Comparison of ENCODE assay signal across 23 cellular contexts in genomic region chr7:96870934-96871333, GRCh38.
DNase-seq lines count a peak whose midpoint lies in the region; ATAC-seq, FAIRE-seq and TF ChIP-seq lines count a peak whose summit lies in the region.
"Had no signal": no experiment of that assay in that cellular context is flagged by ENCODE, and none has a peak within 500 bp of the region (broad histone marks: within the 10 kb centered on the region; RNA-seq: fewer than 3 reads in every experiment).

No MANE protein-coding gene starts in this region.

- CTCF ChIA-PET in HepG2 (lab: Yijun Ruan, JAX; ENCODE audit: low intra/inter-chr PET ratio, low total read pairs), result no interaction called here
- CTCF ChIA-PET in mammary epithelial cell (lab: Charles Lee; ENCODE audit: low non-redundant PET), result no interaction called here

- H4K20me1 ChIP-seq in HepG2 (ENCODE audit: insufficient read depth, low read length), result no peaks in the 10 kb centered on the region
- H4K20me1 ChIP-seq in mammary epithelial cell (ENCODE audit: insufficient read depth, low read length), result no peaks in the 10 kb centered on the region
- no peaks in the 10 kb centered on the region for H4K20me1 ChIP-seq in smooth muscle cell (ENCODE audit: low read depth)

- H3K4me2 ChIP-seq in HepG2 (ENCODE audit: low read depth, low read length), result no peak overlapping the region
- peak overlapping the region; percentile 32 for H3K4me2 ChIP-seq in mammary epithelial cell (ENCODE audit: insufficient read depth, low read depth, low read length)
- peak overlapping the region; percentile 51 for H3K4me2 ChIP-seq in smooth muscle cell

- intact Hi-C loops in HepG2 (cut with micrococcal nuclease; ENCODE audit: unreplicated experiment), result no loop called here
- intact Hi-C loops in right lobe of liver (cut with DNase I), result no loop called here
- intact Hi-C loops in mammary epithelial cell (cut with micrococcal nuclease), result loop anchor here (5.0 to 10.0 kb wide), 4 partner anchors 274 to 956 kb away; partner anchors contain the start of gene SLC25A13

- H3K4me1 ChIP-seq in HepG2 (ENCODE audit: insufficient read depth, low read length) (no peaks in the 10 kb centered on the region), right lobe of liver (no peaks in the 10 kb centered on the region), mammary epithelial cell (ENCODE audit: insufficient read depth, low read length) (peaks cover 19% of the 10 kb centered on the region), smooth muscle cell (ENCODE audit: low read depth) (no peaks in the 10 kb centered on the region), suprapubic skin (no peaks in the 10 kb centered on the region)

- no TSS peak for BruUV-seq in HepG2 (replicated peaks; lab: Mats Ljungman, UMichigan)
- no TSS peak for BruUV-seq in mammary epithelial cell (replicated peaks; lab: Mats Ljungman, UMichigan)

- TF ChIP-seq CTCF in HepG2 (CRISPR knock-in tag; IDR thresholded peaks at IDR 0.05), result no peak
- TF ChIP-seq CTCF in right lobe of liver (IDR thresholded peaks at IDR 0.05), result no peak
- no peak for TF ChIP-seq CTCF in mammary epithelial cell (conservative IDR thresholded peaks at IDR 0.05 in 1 of 2, IDR thresholded peaks at IDR 0.05 in 1 of 2; ENCODE audit: extremely low read depth in 1 of 2, insufficient read depth in 1 of 2, low read depth in 1 of 2, low read length in 2 of 2)
- no peak for TF ChIP-seq CTCF in smooth muscle cell (IDR thresholded peaks at IDR 0.05; ENCODE audit: borderline replicate concordance, insufficient read depth, poor library complexity, severe bottlenecking)
- TF ChIP-seq CTCF in suprapubic skin (IDR thresholded peaks at IDR 0.05), result no peak

- POLR2A ChIA-PET in HepG2 (lab: Yijun Ruan, JAX), result interaction anchor here (1.4 kb wide), 1 partner anchor 39 kb away, joined by 3 read pairs; no protein-coding TSS in a partner anchor

- H3K27me3 ChIP-seq in HepG2 (ENCODE audit: control insufficient read depth in 1 of 2, insufficient read depth in 2 of 2, low read length in 2 of 2), result no peaks in the 10 kb centered on the region
- H3K27me3 ChIP-seq in right lobe of liver, result no peaks in the 10 kb centered on the region
- H3K27me3 ChIP-seq in mammary epithelial cell (ENCODE audit: insufficient read depth, low read length), result no peaks in the 10 kb centered on the region
- no peaks in the 10 kb centered on the region for H3K27me3 ChIP-seq in smooth muscle cell (ENCODE audit: low read depth)
- no peaks in the 10 kb centered on the region for H3K27me3 ChIP-seq in suprapubic skin

- no peak for TF ChIP-seq RAD21 in HepG2 (CRISPR knock-in tag; IDR thresholded peaks at IDR 0.05)

- in situ Hi-C loops in HepG2 (cut with HindIII; ENCODE audit: extremely low pct_ligation_motif_present, low pct_unique_long_range_greater_than_20kb) (no loop called here), mammary epithelial cell (cut with MboI; ENCODE audit: low sequenced_read_pairs in 2 of 2) (no loop called here)

- H2AFZ ChIP-seq in HepG2 (ENCODE audit: low read length) (no peak overlapping the region), mammary epithelial cell (ENCODE audit: low read depth, low read length) (peak overlapping the region; percentile 41), smooth muscle cell (ENCODE audit: low read depth) (peak overlapping the region; percentile 41)

- ATAC-seq in HepG2, result no peak
- ATAC-seq in right lobe of liver, result no peak
- ATAC-seq in GM19023 (IDR thresholded peaks at IDR 0.05; ENCODE audit: unreplicated experiment), result no peak
- ATAC-seq: SK-N-SH treated with all-trans-retinoic acid at 6 μM for 48 hours, T-cell had no signal

- dilution Hi-C loops in mammary epithelial cell (cut with HindIII; ENCODE audit: low sequenced_read_pairs), result no loop called here

- H3K9ac ChIP-seq in HepG2 (ENCODE audit: insufficient read depth, low read depth, low read length) (no peak overlapping the region), mammary epithelial cell (ENCODE audit: insufficient read depth, low read length) (no peak overlapping the region), smooth muscle cell (ENCODE audit: low read depth) (no peak overlapping the region)

- no peak overlapping the region for H3K4me3 ChIP-seq in HepG2 (replicated peaks in 1 of 3; ENCODE audit: insufficient read depth in 1 of 3, low read depth in 2 of 3, low read length in 3 of 3)
- no peak overlapping the region for H3K4me3 ChIP-seq in right lobe of liver
- no peak overlapping the region for H3K4me3 ChIP-seq in mammary epithelial cell (replicated peaks in 1 of 3; ENCODE audit: insufficient read depth in 1 of 3, low read depth in 2 of 3, low read length in 3 of 3)
- H3K4me3 ChIP-seq in smooth muscle cell, result no peak overlapping the region
- H3K4me3 ChIP-seq in suprapubic skin, result no peak overlapping the region

- H3K9me3 ChIP-seq in HepG2 (ENCODE audit: low read length), result no peaks in the 10 kb centered on the region
- H3K9me3 ChIP-seq in right lobe of liver, result no peaks in the 10 kb centered on the region
- no peaks in the 10 kb centered on the region for H3K9me3 ChIP-seq in mammary epithelial cell (replicated peaks; ENCODE audit: insufficient read depth, low read length)
- no peaks in the 10 kb centered on the region for H3K9me3 ChIP-seq in smooth muscle cell (replicated peaks; ENCODE audit: low read depth)
- H3K9me3 ChIP-seq in suprapubic skin, result no peaks in the 10 kb centered on the region

- TF ChIP-seq EP300 in HepG2 (IDR thresholded peaks at IDR 0.05; ENCODE audit: low read depth in 2 of 2, low read length in 2 of 2), result no peak
- no peak for TF ChIP-seq EP300 in HepG2 (CRISPR knock-in tag; IDR thresholded peaks at IDR 0.05; ENCODE audit: borderline replicate concordance)
- no peak for TF ChIP-seq EP300 in suprapubic skin (IDR thresholded peaks at IDR 0.05)

- no peaks in the 10 kb centered on the region for H3F3A ChIP-seq in smooth muscle cell (ENCODE audit: low read depth)

- DNase-seq in HepG2 (ENCODE audit: low spot score), result no peak
- DNase-seq in right lobe of liver, result no peak
- DNase-seq in NCI-H146 treated with DMSO at 0.1 percent for 48 hours (lab: John Stamatoyannopoulos, UW; ENCODE audit: unreplicated experiment), result peak; percentile 58
- DNase-seq in mammary epithelial cell, result peak; percentile 52
- no peak for DNase-seq in smooth muscle cell (lab: John Stamatoyannopoulos, UW; ENCODE audit: unreplicated experiment)
- DNase-seq in NCI-H187 (lab: John Stamatoyannopoulos, UW), result no peak
- no peak for DNase-seq in suprapubic skin (ENCODE audit: low spot score in 2 of 2)
- DNase-seq: ACHN; C1 segment of cervical spinal cord; CD8-positive, alpha-beta memory T cell; KBM-7; NCI-H1105 treated with DMSO at 0.1 percent for 48 hours; NCI-H345; NCI-H524 treated with DMSO at 0.1 percent for 48 hours; NK-92 treated with Interleukin-12 subunit alpha and Interleukin-12 subunit beta, amount 100 ng/mL, for 24 hours; SIG-M5; T-cell had no signal

- no peak for FAIRE-seq in HepG2 (lab: Jason Lieb, UNC)
- FAIRE-seq: D721Med, GM12892, GM18507, H1 had no signal

- H3K36me3 ChIP-seq in HepG2 (replicated peaks in 1 of 2; ENCODE audit: control insufficient read depth in 1 of 2, insufficient read depth in 2 of 2, low read length in 2 of 2) (no peaks in the 10 kb centered on the region), right lobe of liver (no peaks in the 10 kb centered on the region), mammary epithelial cell (ENCODE audit: insufficient read depth, low read length) (no peaks in the 10 kb centered on the region), smooth muscle cell (ENCODE audit: low read depth) (no peaks in the 10 kb centered on the region), suprapubic skin (no peaks in the 10 kb centered on the region)

- H3K79me2 ChIP-seq in HepG2 (ENCODE audit: insufficient read depth, low read length) (no peaks in the 10 kb centered on the region), mammary epithelial cell (ENCODE audit: insufficient read depth, low read length) (no peaks in the 10 kb centered on the region), smooth muscle cell (ENCODE audit: low read depth) (no peaks in the 10 kb centered on the region)

- TF ChIP-seq POLR2A in HepG2 (IDR thresholded peaks at IDR 0.05; ENCODE audit: insufficient read depth in 1 of 2, low read depth in 2 of 2, low read length in 2 of 2), result no peak
- TF ChIP-seq POLR2A in right lobe of liver (IDR thresholded peaks at IDR 0.05), result no peak
- TF ChIP-seq POLR2A in suprapubic skin (IDR thresholded peaks at IDR 0.05), result no peak

- H3K27ac ChIP-seq in HepG2 (ENCODE audit: extremely low read length, insufficient read depth, low read length) (no peak overlapping the region), right lobe of liver (no peak overlapping the region), mammary epithelial cell (ENCODE audit: insufficient read depth, low read depth, low read length) (peak overlapping the region; percentile 42), smooth muscle cell (ENCODE audit: low read depth) (peak overlapping the region; percentile 68), suprapubic skin (no peak overlapping the region)

TF ChIP-seq in HepG2, 621 proteins besides CTCF, POLR2A, EP300 and RAD21 (continues in another document):
- TF ChIP-seq NR2C2 (CRISPR knock-in tag; IDR thresholded peaks at IDR 0.05; ENCODE audit: borderline replicate concordance) (no peak), CENPBD1 (CRISPR knock-in tag; IDR thresholded peaks at IDR 0.05; ENCODE audit: borderline replicate concordance, low read depth) (no peak), FOXJ3 (CRISPR knock-in tag; IDR thresholded peaks at IDR 0.05; ENCODE audit: borderline replicate concordance) (no peak), CEBPB (IDR thresholded peaks at IDR 0.05; ENCODE audit: borderline replicate concordance, low read depth, low read length) (peak; percentile 16; the same call in 1 of the 2 replicates), ZNF879 (CRISPR knock-in tag; IDR thresholded peaks at IDR 0.05) (no peak), MXD4 (CRISPR knock-in tag; IDR thresholded peaks at IDR 0.05) (no peak), ATF4 (CRISPR knock-in tag; IDR thresholded peaks at IDR 0.05) (peak in 1 of 2 experiments; percentile 80; a peak in 2 of 4 replicates), ATAD3A (CRISPR knock-in tag; IDR thresholded peaks at IDR 0.05) (no peak), ZFX (CRISPR knock-in tag; IDR thresholded peaks at IDR 0.05; ENCODE audit: low read depth) (no peak), ZNF746 (CRISPR knock-in tag; IDR thresholded peaks at IDR 0.05) (no peak), KDM5A (IDR thresholded peaks at IDR 0.05; ENCODE audit: borderline replicate concordance, low read length) (no peak), BORCS8-MEF2B (CRISPR knock-in tag; IDR thresholded peaks at IDR 0.05) (no peak)

Comparison
In these comparisons a context has a peak if more than half of its experiments do, and no peak if none do; other contexts are left out.
1. DNase-seq: peak in NCI-H146 treated with DMSO at 0.1 percent for 48 hours (single experiment) and mammary epithelial cell (single experiment); none in HepG2 (single experiment), right lobe of liver (0 of 3), smooth muscle cell (single experiment), NCI-H187 (0 of 2) and suprapubic skin (0 of 2).
2. H3K27ac ChIP-seq: peak in mammary epithelial cell (single experiment) and smooth muscle cell (single experiment); none in HepG2 (single experiment), right lobe of liver (0 of 3) and suprapubic skin (single experiment).